24 cellular contexts compared by ENCODE assay signal in genomic region chr2:232278534-232278933, GRCh38.
DNase-seq lines count a peak whose midpoint lies in the region; ATAC-seq and TF ChIP-seq lines count a peak whose summit lies in the region.
"Had no signal": no experiment of that assay in that cellular context is flagged by ENCODE, and none has a peak within 500 bp of the region (broad histone marks: within the 10 kb centered on the region; RNA-seq: fewer than 3 reads in every experiment).

No MANE protein-coding gene starts in this region.

- H3K4me2 ChIP-seq in SK-N-SH (no peak overlapping the region), PC-3 (ENCODE audit: low read length) (no peak overlapping the region)
- H3K4me2 ChIP-seq: BLaER1 had no signal

- TF ChIP-seq CTCF in SK-N-SH (IDR thresholded peaks at IDR 0.05) (no peak), PC-3 (conservative IDR thresholded peaks at IDR 0.05; ENCODE audit: low read depth, low read length) (no peak)

- no peak overlapping the region for H2AFZ ChIP-seq in SK-N-SH (ENCODE audit: low read depth)
- no peak overlapping the region for H2AFZ ChIP-seq in PC-3 (ENCODE audit: low read length)

- DNase-seq in SK-N-SH (no peak), PC-3 (peak; percentile 54), mesenteric fat pad (ENCODE audit: low spot score) (no peak), Right ventricle myocardium superior (no peak)
- no peak for DNase-seq in activated naive CD8-positive, alpha-beta T cell treated with anti-CD3 and anti-CD28 coated beads, Interleukin-2, amount 10 ng/mL, durations not matched to agents 7 days and 5 days
- no peak for DNase-seq in activated naive CD8-positive, alpha-beta T cell treated with anti-CD3 and anti-CD28 coated beads for 36 hours
- DNase-seq: 8988T; ACHN; BE2C; C1 segment of cervical spinal cord; CD4-positive, alpha-beta memory T cell; CD4-positive, CD25-positive, alpha-beta regulatory T cell; CD8-positive, alpha-beta memory T cell; COR-L47; DMS 273 treated with DMSO at 0.1 percent for 48 hours; DMS153; DMS79; DND-41; EL; GDM1 had no signal

- no TSS peak for BruUV-seq in PC-3 (replicated peaks; lab: Mats Ljungman, UMichigan)

- peaks cover 3% of the 10 kb centered on the region for H3K9me3 Mint-ChIP-seq in activated naive CD8-positive, alpha-beta T cell treated with anti-CD3 and anti-CD28 coated beads, Interleukin-2, amount 10 ng/mL, durations not matched to agents 7 days and 5 days
- no peaks in the 10 kb centered on the region for H3K9me3 Mint-ChIP-seq in activated naive CD8-positive, alpha-beta T cell treated with anti-CD3 and anti-CD28 coated beads for 36 hours

- H3K27me3 Mint-ChIP-seq in activated naive CD8-positive, alpha-beta T cell treated with anti-CD3 and anti-CD28 coated beads, Interleukin-2, amount 10 ng/mL, durations not matched to agents 7 days and 5 days: no peaks in the 10 kb centered on the region
- no peaks in the 10 kb centered on the region for H3K27me3 Mint-ChIP-seq in activated naive CD8-positive, alpha-beta T cell treated with anti-CD3 and anti-CD28 coated beads for 36 hours
- H3K27me3 Mint-ChIP-seq: CD4-positive, alpha-beta memory T cell; CD4-positive, CD25-positive, alpha-beta regulatory T cell had no signal

- H3K79me2 ChIP-seq in SK-N-SH (ENCODE audit: insufficient read depth) (no peaks in the 10 kb centered on the region), PC-3 (ENCODE audit: low read length) (no peaks in the 10 kb centered on the region)

- ATAC-seq in SK-N-SH treated with all-trans-retinoic acid at 6 μM for 48 hours (no peak), PC-3 (no peak; the same call in 1 of the 2 replicates), Right ventricle myocardium superior (ENCODE audit: poor library complexity) (no peak)
- no peak for ATAC-seq in activated naive CD8-positive, alpha-beta T cell treated with anti-CD3 and anti-CD28 coated beads, Interleukin-2, amount 10 ng/mL, durations not matched to agents 7 days and 5 days (ENCODE audit: low read depth)
- ATAC-seq: GM12878 had no signal

- H3K9me2 ChIP-seq in SK-N-SH (no peaks in the 10 kb centered on the region), PC-3 (replicated peaks; ENCODE audit: low read length) (no peaks in the 10 kb centered on the region)

- no peaks in the 10 kb centered on the region for H3K27me3 ChIP-seq in SK-N-SH (ENCODE audit: insufficient read depth)
- no peaks in the 10 kb centered on the region for H3K27me3 ChIP-seq in PC-3 (ENCODE audit: low read length)
- H3K27me3 ChIP-seq: BE2C, BLaER1 had no signal

- H3K4me1 ChIP-seq in SK-N-SH (ENCODE audit: control insufficient read depth in 1 of 2, insufficient read depth in 2 of 2, low read depth in 1 of 2, low read length in 1 of 2) (peaks cover 0 to 4% of the 10 kb centered on the region in 2 experiments; a peak in 1 of 4 replicates), PC-3 (ENCODE audit: insufficient read depth, low read length) (no peaks in the 10 kb centered on the region)
- H3K4me1 ChIP-seq: BE2C had no signal

- TF ChIP-seq EP300 in SK-N-SH (IDR thresholded peaks at IDR 0.05; ENCODE audit: borderline replicate concordance in 1 of 2, low read depth in 1 of 2, low read length in 1 of 2): no peak

- intact Hi-C loops in PC-3 (cut with micrococcal nuclease): no loop called here
- intact Hi-C loops in Right ventricle myocardium superior (cut with DNase I): no loop called here

- no peak overlapping the region for H3K9ac ChIP-seq in SK-N-SH
- no peak overlapping the region for H3K9ac ChIP-seq in PC-3 (ENCODE audit: low read length)
- H3K9ac ChIP-seq: BLaER1 had no signal

- TF ChIP-seq RAD21 in SK-N-SH (IDR thresholded peaks at IDR 0.05; ENCODE audit: low read length): no peak

- no peak overlapping the region for H3K4me3 ChIP-seq in SK-N-SH (ENCODE audit: low read depth in 2 of 2, low read length in 1 of 2)
- no peak overlapping the region for H3K4me3 ChIP-seq in PC-3 (ENCODE audit: low read length)
- H3K4me3 ChIP-seq: BLaER1, GM12878 had no signal

- H3K27ac ChIP-seq in SK-N-SH (ENCODE audit: low read depth in 2 of 2, low read length in 1 of 2) (no peak overlapping the region), PC-3 (ENCODE audit: low read length) (no peak overlapping the region)
- H3K27ac ChIP-seq: BLaER1 had no signal

- H3K4me3 Mint-ChIP-seq in activated naive CD8-positive, alpha-beta T cell treated with anti-CD3 and anti-CD28 coated beads, Interleukin-2, amount 10 ng/mL, durations not matched to agents 7 days and 5 days: no peak overlapping the region
- H3K4me3 Mint-ChIP-seq in activated naive CD8-positive, alpha-beta T cell treated with anti-CD3 and anti-CD28 coated beads for 36 hours: no peak overlapping the region
- H3K4me3 Mint-ChIP-seq: CD14-positive monocyte; CD4-positive, CD25-positive, alpha-beta regulatory T cell; CD8-positive, alpha-beta memory T cell had no signal

- 95% methylated on average over 3 of the region's 3 CpGs for WGBS in SK-N-SH (ENCODE audit: low lambda C conversion rate)

- no peaks in the 10 kb centered on the region for H3F3A ChIP-seq in SK-N-SH (replicated peaks; ENCODE audit: insufficient read depth)
- no peaks in the 10 kb centered on the region for H3F3A ChIP-seq in PC-3 (ENCODE audit: low read length, unreplicated experiment)

- peak overlapping the region; percentile 42 for H3K27ac Mint-ChIP-seq in activated naive CD8-positive, alpha-beta T cell treated with anti-CD3 and anti-CD28 coated beads, Interleukin-2, amount 10 ng/mL, durations not matched to agents 7 days and 5 days
- no peak overlapping the region for H3K27ac Mint-ChIP-seq in activated naive CD8-positive, alpha-beta T cell treated with anti-CD3 and anti-CD28 coated beads for 36 hours
- H3K27ac Mint-ChIP-seq: CD4-positive, CD25-positive, alpha-beta regulatory T cell had no signal

- H4K20me1 ChIP-seq in SK-N-SH (ENCODE audit: insufficient read depth) (no peaks in the 10 kb centered on the region), PC-3 (ENCODE audit: low read length) (no peaks in the 10 kb centered on the region)
- H4K20me1 ChIP-seq: BLaER1 had no signal

- CTCF ChIA-PET in SK-N-SH (lab: Yijun Ruan, JAX) (no interaction called here), PC-3 (lab: Charles Lee) (no interaction called here)

- peaks cover 20% of the 10 kb centered on the region for H3K36me3 Mint-ChIP-seq in activated naive CD8-positive, alpha-beta T cell treated with anti-CD3 and anti-CD28 coated beads, Interleukin-2, amount 10 ng/mL, durations not matched to agents 7 days and 5 days
- peaks cover 28% of the 10 kb centered on the region for H3K36me3 Mint-ChIP-seq in activated naive CD8-positive, alpha-beta T cell treated with anti-CD3 and anti-CD28 coated beads for 36 hours

- POLR2A ChIA-PET in SK-N-SH (lab: Yijun Ruan, JAX) (no interaction called here), PC-3 (lab: Charles Lee; ENCODE audit: unreplicated experiment) (no interaction called here)
- POLR2A ChIA-PET in activated naive CD8-positive, alpha-beta T cell treated with anti-CD3 and anti-CD28 coated beads, Interleukin-2, amount 10 ng/mL, durations not matched to agents 7 days and 5 days (lab: Charles Lee): no interaction called here

- peaks cover 4% of the 10 kb centered on the region for H3K4me1 Mint-ChIP-seq in activated naive CD8-positive, alpha-beta T cell treated with anti-CD3 and anti-CD28 coated beads, Interleukin-2, amount 10 ng/mL, durations not matched to agents 7 days and 5 days
- H3K4me1 Mint-ChIP-seq in activated naive CD8-positive, alpha-beta T cell treated with anti-CD3 and anti-CD28 coated beads for 36 hours: peaks cover 16% of the 10 kb centered on the region

- H3K9me3 ChIP-seq in SK-N-SH: no peaks in the 10 kb centered on the region
- H3K9me3 ChIP-seq in PC-3 (ENCODE audit: low read length): no peaks in the 10 kb centered on the region

- H3K36me3 ChIP-seq in SK-N-SH (replicated peaks in 1 of 2; ENCODE audit: control insufficient read depth in 1 of 2, insufficient read depth in 2 of 2, low read length in 1 of 2): peaks cover 0 to 5% of the 10 kb centered on the region in 2 experiments
- H3K36me3 ChIP-seq in PC-3 (ENCODE audit: low read depth, low read length): no peaks in the 10 kb centered on the region
- H3K36me3 ChIP-seq: BE2C had no signal

TF ChIP-seq in SK-N-SH treated with all-trans-retinoic acid at 6 μM for 48 hours, 23 proteins besides CTCF, POLR2A, EP300 and RAD21:
- TF ChIP-seq ZNF70 (CRISPR knock-in tag; IDR thresholded peaks at IDR 0.05): no peak
- peak; percentile 89 for TF ChIP-seq ZNF8 (CRISPR knock-in tag; IDR thresholded peaks at IDR 0.05)

TF ChIP-seq in SK-N-SH, 30 proteins besides CTCF, POLR2A, EP300 and RAD21:
- no peak for TF ChIP-seq TAF1 (IDR thresholded peaks at IDR 0.05; ENCODE audit: borderline replicate concordance, low read depth, low read length)
- no peak for TF ChIP-seq GATA2 (CRISPR knock-in tag; IDR thresholded peaks at IDR 0.05)
- TF ChIP-seq, protein P1, sequence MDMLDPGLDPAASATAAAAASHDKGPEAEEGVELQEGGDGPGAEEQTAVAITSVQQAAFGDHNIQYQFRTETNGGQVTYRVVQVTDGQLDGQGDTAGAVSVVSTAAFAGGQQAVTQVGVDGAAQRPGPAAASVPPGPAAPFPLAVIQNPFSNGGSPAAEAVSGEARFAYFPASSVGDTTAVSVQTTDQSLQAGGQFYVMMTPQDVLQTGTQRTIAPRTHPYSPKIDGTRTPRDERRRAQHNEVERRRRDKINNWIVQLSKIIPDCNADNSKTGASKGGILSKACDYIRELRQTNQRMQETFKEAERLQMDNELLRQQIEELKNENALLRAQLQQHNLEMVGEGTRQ (IDR thresholded peaks at IDR 0.05; ENCODE audit: borderline replicate concordance, low read depth, low read length): no peak
- TF ChIP-seq NRF1 (IDR thresholded peaks at IDR 0.05; ENCODE audit: low read depth, low read length): no peak
- no peak for TF ChIP-seq RXRA (IDR thresholded peaks at IDR 0.05; ENCODE audit: borderline replicate concordance, low read depth)
- TF ChIP-seq, protein P2, sequence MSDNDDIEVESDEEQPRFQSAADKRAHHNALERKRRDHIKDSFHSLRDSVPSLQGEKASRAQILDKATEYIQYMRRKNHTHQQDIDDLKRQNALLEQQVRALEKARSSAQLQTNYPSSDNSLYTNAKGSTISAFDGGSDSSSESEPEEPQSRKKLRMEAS (IDR thresholded peaks at IDR 0.05; ENCODE audit: low read depth): no peak
TF ChIP-seq in SK-N-SH: peak in this region for 0.
